ENCODE assay signal across 1 cellular context in genomic region chr7:54987772-54988171, GRCh38.
TF ChIP-seq lines count a peak whose summit lies in the region.

No MANE protein-coding gene starts in this region.

TF ChIP-seq in HepG2, 621 proteins besides CTCF, POLR2A, EP300 and RAD21 (continued from another document and continues in another):
- TF ChIP-seq TEF (CRISPR knock-in tag; IDR thresholded peaks at IDR 0.05) (no peak), SMARCE1 (IDR thresholded peaks at IDR 0.05; ENCODE audit: borderline replicate concordance) (no peak), HNF4A (CRISPR knock-in tag; IDR thresholded peaks at IDR 0.05) (peak; percentile 77), ZNF780A (CRISPR knock-in tag; IDR thresholded peaks at IDR 0.05) (no peak), ZNF557 (CRISPR knock-in tag; IDR thresholded peaks at IDR 0.05) (no peak), CBX1 (IDR thresholded peaks at IDR 0.05; ENCODE audit: low read depth) (no peak), ZBTB40 (IDR thresholded peaks at IDR 0.05) (no peak), ZBTB40 (CRISPR knock-in tag; IDR thresholded peaks at IDR 0.05) (no peak), PTBP1 (IDR thresholded peaks at IDR 0.05; ENCODE audit: low read depth, low read length, poor library complexity, severe bottlenecking) (no peak), YEATS2 (CRISPR knock-in tag; IDR thresholded peaks at IDR 0.05; ENCODE audit: borderline replicate concordance) (no peak), NPAS2 (CRISPR knock-in tag; IDR thresholded peaks at IDR 0.05; ENCODE audit: borderline replicate concordance) (no peak), NR3C1 (CRISPR knock-in tag; IDR thresholded peaks at IDR 0.05) (no peak), MAFG (CRISPR knock-in tag; IDR thresholded peaks at IDR 0.05) (no peak), CHCHD3 (CRISPR knock-in tag; IDR thresholded peaks at IDR 0.05) (no peak), GABPA (IDR thresholded peaks at IDR 0.05; ENCODE audit: low read depth, low read length) (no peak), GABPA (CRISPR knock-in tag; IDR thresholded peaks at IDR 0.05; ENCODE audit: low read depth) (peak; percentile 26; the same call in 1 of the 2 replicates), ARID5B (CRISPR knock-in tag; IDR thresholded peaks at IDR 0.05) (peak; percentile 86), HOXD1 (CRISPR knock-in tag; IDR thresholded peaks at IDR 0.05) (no peak), ZNF550 (CRISPR knock-in tag; IDR thresholded peaks at IDR 0.05; ENCODE audit: borderline replicate concordance) (no peak), RAD51 (IDR thresholded peaks at IDR 0.05; ENCODE audit: borderline replicate concordance) (no peak), RXRB (CRISPR knock-in tag; IDR thresholded peaks at IDR 0.05; ENCODE audit: borderline replicate concordance) (peak; percentile 43; the same call in 1 of the 2 replicates), ZNF674 (CRISPR knock-in tag; IDR thresholded peaks at IDR 0.05; ENCODE audit: low read depth) (no peak), MXD1 (CRISPR knock-in tag; IDR thresholded peaks at IDR 0.05) (no peak), RFXAP (CRISPR knock-in tag; IDR thresholded peaks at IDR 0.05; ENCODE audit: borderline replicate concordance) (no peak), TFDP1 (CRISPR knock-in tag; IDR thresholded peaks at IDR 0.05; ENCODE audit: borderline replicate concordance) (no peak), ESRRA (CRISPR knock-in tag; IDR thresholded peaks at IDR 0.05; ENCODE audit: low read depth) (peak; percentile 30; the same call in 1 of the 2 replicates), NFE2L2 (IDR thresholded peaks at IDR 0.05; ENCODE audit: low read length) (no peak), FOXJ3 (CRISPR knock-in tag; IDR thresholded peaks at IDR 0.05; ENCODE audit: borderline replicate concordance) (peak; percentile 49; the same call in 1 of the 2 replicates), ZNF564 (CRISPR knock-in tag; IDR thresholded peaks at IDR 0.05) (no peak), PAXIP1 (CRISPR knock-in tag; conservative IDR thresholded peaks at IDR 0.05) (peak; percentile 86), HMG20A (CRISPR knock-in tag; IDR thresholded peaks at IDR 0.05; ENCODE audit: borderline replicate concordance) (peak; percentile 81; the same call in 1 of the 2 replicates), ZNF34 (CRISPR knock-in tag; IDR thresholded peaks at IDR 0.05; ENCODE audit: borderline replicate concordance) (no peak), ELF1 (CRISPR knock-in tag; IDR thresholded peaks at IDR 0.05) (0 out of 2 replicates have a peak, but pooled peaks have one; percentile 18), SOX6 (IDR thresholded peaks at IDR 0.05) (no peak), SOX6 (CRISPR knock-in tag; IDR thresholded peaks at IDR 0.05) (peak; percentile 77), ELF3 (CRISPR knock-in tag; IDR thresholded peaks at IDR 0.05) (peak; percentile 90), SRY (CRISPR knock-in tag; IDR thresholded peaks at IDR 0.05) (no peak), HHEX (CRISPR knock-in tag; IDR thresholded peaks at IDR 0.05) (peak; percentile 88)
- TF ChIP-seq, protein P1, sequence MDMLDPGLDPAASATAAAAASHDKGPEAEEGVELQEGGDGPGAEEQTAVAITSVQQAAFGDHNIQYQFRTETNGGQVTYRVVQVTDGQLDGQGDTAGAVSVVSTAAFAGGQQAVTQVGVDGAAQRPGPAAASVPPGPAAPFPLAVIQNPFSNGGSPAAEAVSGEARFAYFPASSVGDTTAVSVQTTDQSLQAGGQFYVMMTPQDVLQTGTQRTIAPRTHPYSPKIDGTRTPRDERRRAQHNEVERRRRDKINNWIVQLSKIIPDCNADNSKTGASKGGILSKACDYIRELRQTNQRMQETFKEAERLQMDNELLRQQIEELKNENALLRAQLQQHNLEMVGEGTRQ (IDR thresholded peaks at IDR 0.05; ENCODE audit: low read depth, low read length), result no peak
- TF ChIP-seq, protein P1 (CRISPR knock-in tag; IDR thresholded peaks at IDR 0.05; ENCODE audit: borderline replicate concordance), result no peak
- TF ChIP-seq, protein P2, sequence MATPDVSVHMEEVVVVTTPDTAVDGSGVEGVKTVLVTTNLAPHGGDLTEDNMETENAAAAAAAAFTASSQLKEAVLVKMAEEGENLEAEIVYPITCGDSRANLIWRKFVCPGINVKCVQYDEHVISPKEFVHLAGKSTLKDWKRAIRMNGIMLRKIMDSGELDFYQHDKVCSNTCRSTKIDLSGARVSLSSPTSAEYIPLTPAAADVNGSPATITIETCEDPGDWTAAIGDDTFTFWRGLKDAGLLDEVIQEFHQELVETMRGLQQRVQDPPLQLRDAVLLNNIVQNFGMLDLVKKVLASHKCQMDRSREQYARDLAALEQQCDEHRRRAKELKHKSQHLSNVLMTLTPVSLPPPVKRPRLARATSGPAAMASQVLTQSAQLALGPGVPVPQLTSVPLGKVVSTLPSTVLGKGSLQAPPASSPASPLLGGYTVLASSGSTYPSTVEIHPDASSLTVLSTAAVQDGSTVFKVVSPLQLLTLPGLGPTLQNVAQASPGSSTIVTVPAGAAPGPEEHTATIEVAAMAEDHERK (CRISPR knock-in tag; IDR thresholded peaks at IDR 0.05; ENCODE audit: low read depth), result no peak
